ENCODE assay signal across 1 cellular context in the genomic region with DNA sequence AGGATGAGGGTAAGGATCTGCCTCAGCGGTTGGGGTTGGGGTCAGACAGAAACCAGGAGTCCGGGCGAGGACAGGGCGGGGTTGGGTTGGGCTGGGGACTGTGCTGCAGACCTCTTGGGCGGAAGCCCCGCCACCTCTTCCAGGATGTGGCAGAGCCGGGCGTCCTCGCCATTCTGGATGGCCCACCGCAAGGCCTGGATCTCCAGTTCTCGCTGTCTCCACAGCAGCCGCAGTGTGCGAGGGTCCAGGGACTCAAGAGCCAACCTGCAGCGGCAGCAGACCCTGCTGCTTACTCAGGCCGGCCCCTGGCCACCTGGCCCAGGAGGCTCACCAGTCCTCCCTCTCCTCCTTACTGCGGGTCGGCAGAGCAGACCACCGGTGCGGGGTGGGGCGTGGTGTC.
TF ChIP-seq lines count a peak whose summit lies in the region.

No MANE protein-coding gene starts in this region.

TF ChIP-seq in HCT116, 20 proteins besides CTCF, POLR2A, EP300 and RAD21 (continued from another document):
- TF ChIP-seq ZBTB33 (IDR thresholded peaks at IDR 0.05; ENCODE audit: extremely low read depth, insufficient replicate concordance, low read length) (no peak), ELF1 (IDR thresholded peaks at IDR 0.05; ENCODE audit: borderline replicate concordance, low read depth) (no peak), CBX3 (IDR thresholded peaks at IDR 0.05; ENCODE audit: low read depth) (no peak)
TF ChIP-seq in HCT116: peak in this region for 0.
